In the genomic region with DNA sequence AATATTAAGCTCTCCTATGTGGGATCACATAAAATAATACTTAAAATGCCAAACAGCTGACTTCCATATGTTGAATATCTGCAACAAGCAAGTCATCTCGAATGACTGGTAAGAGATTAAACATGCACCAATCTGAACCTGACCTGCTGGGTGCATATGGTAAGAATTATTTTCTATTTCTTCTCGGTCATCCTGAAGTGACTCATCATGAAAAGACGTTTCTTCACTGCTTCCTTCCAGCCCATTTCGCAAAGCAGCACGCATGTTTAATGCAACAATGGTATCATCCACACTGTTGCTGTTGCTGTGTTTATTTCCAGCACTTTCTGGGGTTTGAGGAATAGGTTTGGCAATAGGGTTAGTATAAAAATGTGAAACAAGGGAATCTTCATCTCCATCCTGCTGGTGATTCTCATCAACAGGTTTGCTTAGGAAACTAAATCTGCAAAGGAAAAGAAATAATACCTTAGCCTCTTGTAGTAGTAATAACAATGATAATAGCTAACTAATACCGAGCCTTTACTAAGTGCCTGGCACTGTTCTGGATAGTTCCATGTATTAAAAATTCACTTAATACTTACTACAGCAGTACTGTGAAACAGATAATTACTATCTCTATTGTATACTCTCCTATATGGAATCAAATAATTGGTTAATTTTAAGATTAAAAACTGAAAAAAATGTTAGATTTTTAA, we compare ENCODE assay signal across 13 cellular contexts. TPM values are rescaled to one million over a fixed set of nuclear protein-coding genes. Genes with fewer than 3 reads are reported as not detected.
DNase-seq lines count a peak whose midpoint lies in the region; ATAC-seq and TF ChIP-seq lines count a peak whose summit lies in the region.
"Had no signal": no experiment of that assay in that cellular context is flagged by ENCODE, and none has a peak within 500 bp of the region (broad histone marks: within the 10 kb centered on the region; RNA-seq: fewer than 3 reads in every experiment).

No MANE protein-coding gene starts in this region.

- H3K27ac Mint-ChIP-seq in activated CD8-positive, alpha-beta memory T cell treated with anti-CD3 and anti-CD28 coated beads, Interleukin-2, amount 10 ng/mL, durations not matched to agents 7 days and 5 days, result peak overlapping the region; percentile 46
- peak overlapping the region; percentile 26 for H3K27ac Mint-ChIP-seq in glutamatergic neuron (ENCODE audit: unreplicated experiment)
- no peak overlapping the region for H3K27ac Mint-ChIP-seq in endodermal cell
- no peak overlapping the region for H3K27ac Mint-ChIP-seq in natural killer cell
- H3K27ac Mint-ChIP-seq: activated naive CD4-positive, alpha-beta T cell treated with anti-CD3 and anti-CD28 coated beads, Interleukin-2, amount 50 U/mL, for 24 hours; nephron had no signal

- peaks cover 68% of the 10 kb centered on the region for H3K36me3 Mint-ChIP-seq in activated CD8-positive, alpha-beta memory T cell treated with anti-CD3 and anti-CD28 coated beads, Interleukin-2, amount 10 ng/mL, durations not matched to agents 7 days and 5 days
- H3K36me3 Mint-ChIP-seq in glutamatergic neuron (ENCODE audit: unreplicated experiment), result peaks cover 4% of the 10 kb centered on the region
- peaks cover 69% of the 10 kb centered on the region for H3K36me3 Mint-ChIP-seq in endodermal cell (ENCODE audit: low read depth)
- peaks cover 22% of the 10 kb centered on the region for H3K36me3 Mint-ChIP-seq in natural killer cell

- 97 to 100% methylated on average over 5 of the region's 6 CpGs for WGBS in endodermal cell (ENCODE audit: insufficient coverage in 1 of 2, insufficient read length in 1 of 2), 2 experiments
- WGBS in aorta, 2 donors, result 78 to 86% methylated on average over 6 of the region's 6 CpGs

- intact Hi-C loops in natural killer cell (cut with micrococcal nuclease) (no loop called here), aorta (cut with DNase I) (no loop called here)

- H3K4me3 ChIP-seq in endodermal cell (ENCODE audit: low read length) (no peak overlapping the region), aorta (ENCODE audit: low read length in 2 of 2) (no peak overlapping the region)

- H3K36me3 ChIP-seq in endodermal cell (ENCODE audit: control insufficient read depth, insufficient read depth, low read length), result peaks cover 88% of the 10 kb centered on the region
- H3K36me3 ChIP-seq in aorta (ENCODE audit: control insufficient read depth in 1 of 2, insufficient read depth in 2 of 2, low read length in 1 of 2), result peaks cover 0 to 5% of the 10 kb centered on the region in 2 donors

- CTCF ChIA-PET in activated CD8-positive, alpha-beta memory T cell treated with anti-CD3 and anti-CD28 coated beads, Interleukin-2, amount 10 ng/mL, durations not matched to agents 7 days and 5 days (lab: Charles Lee), result interaction anchor here (0.7 to 1.4 kb wide), 2 partner anchors 9 to 52 kb away, joined by 3 read pairs; no protein-coding TSS in a partner anchor

- H3K27me3 Mint-ChIP-seq in activated CD8-positive, alpha-beta memory T cell treated with anti-CD3 and anti-CD28 coated beads, Interleukin-2, amount 10 ng/mL, durations not matched to agents 7 days and 5 days, result no peaks in the 10 kb centered on the region
- H3K27me3 Mint-ChIP-seq in glutamatergic neuron (ENCODE audit: unreplicated experiment) (peaks cover 2% of the 10 kb centered on the region), endodermal cell (ENCODE audit: insufficient read depth) (no peaks in the 10 kb centered on the region), natural killer cell (ENCODE audit: low read depth in 2 of 2) (no peaks in the 10 kb centered on the region)
- H3K27me3 Mint-ChIP-seq: activated naive CD4-positive, alpha-beta T cell treated with anti-CD3 and anti-CD28 coated beads, Interleukin-2, amount 50 U/mL, for 24 hours had no signal

- no peak for DNase-seq in activated CD8-positive, alpha-beta memory T cell treated with anti-CD3 and anti-CD28 coated beads, Interleukin-2, amount 10 ng/mL, durations not matched to agents 7 days and 5 days
- no peak for DNase-seq in activated CD8-positive, alpha-beta memory T cell treated with anti-CD3 and anti-CD28 coated beads, Interleukin-2, amount 50 U/mL, for 4 hours
- DNase-seq in T1000 (lab: John Stamatoyannopoulos, UW), result peak; percentile 3
- no peak for DNase-seq in glutamatergic neuron
- DNase-seq in endodermal cell, result no peak
- no peak for DNase-seq in natural killer cell
- DNase-seq in aorta, result no peak
- DNase-seq: 8988T, NCI-H526 had no signal

- ATAC-seq in activated CD8-positive, alpha-beta memory T cell treated with anti-CD3 and anti-CD28 coated beads, Interleukin-2, amount 10 ng/mL, durations not matched to agents 7 days and 5 days, result no peak
- no peak for ATAC-seq in GM21717 (IDR thresholded peaks at IDR 0.05; ENCODE audit: unreplicated experiment)
- no peak for ATAC-seq in natural killer cell
- no peak for ATAC-seq in aorta (ENCODE audit: low FRiP score)

- H3K9me3 Mint-ChIP-seq in activated CD8-positive, alpha-beta memory T cell treated with anti-CD3 and anti-CD28 coated beads, Interleukin-2, amount 10 ng/mL, durations not matched to agents 7 days and 5 days (ENCODE audit: low read depth), result no peaks in the 10 kb centered on the region
- no peaks in the 10 kb centered on the region for H3K9me3 Mint-ChIP-seq in glutamatergic neuron (ENCODE audit: unreplicated experiment)
- no peaks in the 10 kb centered on the region for H3K9me3 Mint-ChIP-seq in endodermal cell
- no peaks in the 10 kb centered on the region for H3K9me3 Mint-ChIP-seq in natural killer cell
- H3K9me3 Mint-ChIP-seq: activated naive CD4-positive, alpha-beta T cell treated with anti-CD3 and anti-CD28 coated beads, Interleukin-2, amount 50 U/mL, for 24 hours had no signal

- peaks cover 2% of the 10 kb centered on the region for H3K4me1 Mint-ChIP-seq in activated CD8-positive, alpha-beta memory T cell treated with anti-CD3 and anti-CD28 coated beads, Interleukin-2, amount 10 ng/mL, durations not matched to agents 7 days and 5 days
- H3K4me1 Mint-ChIP-seq in glutamatergic neuron (ENCODE audit: low read depth, unreplicated experiment), result no peaks in the 10 kb centered on the region
- no peaks in the 10 kb centered on the region for H3K4me1 Mint-ChIP-seq in endodermal cell
- no peaks in the 10 kb centered on the region for H3K4me1 Mint-ChIP-seq in natural killer cell
- H3K4me1 Mint-ChIP-seq: activated naive CD4-positive, alpha-beta T cell treated with anti-CD3 and anti-CD28 coated beads, Interleukin-2, amount 50 U/mL, for 24 hours; nephron had no signal

- no peaks in the 10 kb centered on the region for H3K4me1 ChIP-seq in endodermal cell (ENCODE audit: control insufficient read depth, insufficient read depth, low read length)
- no peaks in the 10 kb centered on the region for H3K4me1 ChIP-seq in aorta (ENCODE audit: control insufficient read depth in 1 of 2, insufficient read depth in 2 of 2, low read length in 2 of 2)

- TF ChIP-seq CTCF in glutamatergic neuron (IDR thresholded peaks at IDR 0.05; ENCODE audit: partially characterized antibody, unreplicated experiment) (no peak), endodermal cell (conservative IDR thresholded peaks at IDR 0.05) (no peak), natural killer cell (IDR thresholded peaks at IDR 0.05) (no peak)

- H3K27ac ChIP-seq in endodermal cell (ENCODE audit: low read depth, low read length) (no peak overlapping the region), aorta (ENCODE audit: low read depth in 1 of 2, low read length in 2 of 2) (no peak overlapping the region)
- H3K27ac ChIP-seq: VCaP had no signal

- H3K9ac ChIP-seq in endodermal cell (ENCODE audit: extremely low read depth, low read length, poor library complexity, severe bottlenecking), result no peak overlapping the region

- no peaks in the 10 kb centered on the region for H3K27me3 ChIP-seq in endodermal cell (ENCODE audit: control insufficient read depth, insufficient read depth, low read length, poor library complexity, severe bottlenecking)
- no peaks in the 10 kb centered on the region for H3K27me3 ChIP-seq in aorta (ENCODE audit: control insufficient read depth in 1 of 2, insufficient read depth in 2 of 2, low read length in 1 of 2)

- no peaks in the 10 kb centered on the region for H3K9me3 ChIP-seq in endodermal cell (ENCODE audit: control insufficient read depth, low read length)
- no peaks in the 10 kb centered on the region for H3K9me3 ChIP-seq in aorta (ENCODE audit: control insufficient read depth, low read length)

- no peak overlapping the region for H3K4me3 Mint-ChIP-seq in activated CD8-positive, alpha-beta memory T cell treated with anti-CD3 and anti-CD28 coated beads, Interleukin-2, amount 10 ng/mL, durations not matched to agents 7 days and 5 days
- H3K4me3 Mint-ChIP-seq in glutamatergic neuron (ENCODE audit: unreplicated experiment), result no peak overlapping the region
- H3K4me3 Mint-ChIP-seq in endodermal cell, result no peak overlapping the region
- no peak overlapping the region for H3K4me3 Mint-ChIP-seq in natural killer cell
- H3K4me3 Mint-ChIP-seq: activated naive CD4-positive, alpha-beta T cell treated with anti-CD3 and anti-CD28 coated beads, Interleukin-2, amount 50 U/mL, for 24 hours; nephron had no signal

RNA-seq across cellular contexts. Expression of a gene that starts 52.0 kb away (rescaled TPM):
- total RNA-seq in activated CD8-positive, alpha-beta memory T cell treated with anti-CD3 and anti-CD28 coated beads, Interleukin-2, amount 10 ng/mL, durations not matched to agents 7 days and 5 days, result 1 to 10 TPM; 2.4 to 2.7 TPM
- total RNA-seq in glutamatergic neuron (ENCODE audit: unreplicated experiment) (0.91 TPM), endodermal cell (1 to 10 TPM; 1.8 TPM), natural killer cell (under 1 TPM; 0.36 to 0.60 (median 0.45) TPM), aorta (1 to 10 TPM; 1.0 to 4.0 TPM)
- polyA plus RNA-seq in endodermal cell (2013, experiment 1 of 2), result 1.5 TPM
- polyA plus RNA-seq in endodermal cell (2013, experiment 2 of 2), result 0.95 TPM
- 1 to 10 TPM in 1 of 2 donors, under 1 TPM in 1; 0.13 to 1.5 TPM for polyA plus RNA-seq in aorta

Comparison
In these comparisons a context has a peak if more than half of its experiments do, and no peak if none do; other contexts are left out.
1. H3K27ac Mint-ChIP-seq: peak in activated CD8-positive, alpha-beta memory T cell treated with anti-CD3 and anti-CD28 coated beads, Interleukin-2, amount 10 ng/mL, durations not matched to agents 7 days and 5 days (single experiment) and glutamatergic neuron (single experiment); none in endodermal cell (single experiment) and natural killer cell (0 of 2).